8 cellular contexts compared by ENCODE assay signal in genomic region chr11:10298342-10298741, GRCh38. TPM values are rescaled to one million over a fixed set of nuclear protein-coding genes. Genes with fewer than 3 reads are reported as not detected.
DNase-seq lines count a peak whose midpoint lies in the region; ATAC-seq, FAIRE-seq and TF ChIP-seq lines count a peak whose summit lies in the region.

No MANE protein-coding gene starts in this region.

- H3K27ac ChIP-seq in K562 (ENCODE audit: extremely low read depth, low read depth, low read length), result no peak overlapping the region
- H3K27ac ChIP-seq in heart left ventricle, result no peak overlapping the region
- no peak overlapping the region for H3K27ac ChIP-seq in psoas muscle

- BruUV-seq in K562 (replicated peaks; lab: Mats Ljungman, UMichigan), result no TSS peak

- H3K27me3 Mint-ChIP-seq in stimulated activated memory B cell treated with anti-CD40 and anti-IgM and Interleukin-4, amounts not matched to agents 10 μg/mL and 1 μg/mL and 100 μg/mL, for 72 hours, result peaks cover 25% of the 10 kb centered on the region

- no peaks in the 10 kb centered on the region for H3K36me3 ChIP-seq in K562 (ENCODE audit: control insufficient read depth, insufficient read depth, low read length)
- no peaks in the 10 kb centered on the region for H3K36me3 ChIP-seq in heart left ventricle
- H3K36me3 ChIP-seq in psoas muscle (ENCODE audit: insufficient read depth in 1 of 2, low read depth in 1 of 2), result no peaks in the 10 kb centered on the region

- H3K4me1 ChIP-seq in K562 (replicated peaks in 1 of 2; ENCODE audit: control insufficient read depth in 2 of 2, insufficient read depth in 2 of 2, low read length in 2 of 2) (peaks cover 6 to 25% of the 10 kb centered on the region in 2 experiments; a peak in 4 of 5 replicates), heart left ventricle (peaks cover 0 to 24% (median 10%) of the 10 kb centered on the region in 12 donors), psoas muscle (peaks cover 3% of the 10 kb centered on the region)

- POLR2A ChIA-PET in K562 (lab: Yijun Ruan, JAX), result no interaction called here

- in situ Hi-C loops in K562 (cut with MboI), result loop anchor here (10.0 kb wide), 1 partner anchor 1934 kb away; no protein-coding TSS in a partner anchor

- intact Hi-C loops in K562 (cut with micrococcal nuclease), result no loop called here
- intact Hi-C loops in heart left ventricle (cut with DNase I), result loop anchor here in 1 of 10 donors (10.0 kb wide), 1 partner anchor 184 kb away; no protein-coding TSS in a partner anchor
- intact Hi-C loops in psoas muscle (cut with DNase I), result no loop called here

- H3K9me3 Mint-ChIP-seq in stimulated activated memory B cell treated with anti-CD40 and anti-IgM and Interleukin-4, amounts not matched to agents 10 μg/mL and 1 μg/mL and 100 μg/mL, for 72 hours, result no peaks in the 10 kb centered on the region

- H3K9me3 ChIP-seq in K562 (replicated peaks; ENCODE audit: control insufficient read depth, insufficient read depth, low read depth, low read length) (no peaks in the 10 kb centered on the region), heart left ventricle (no peaks in the 10 kb centered on the region), psoas muscle (no peaks in the 10 kb centered on the region)

- peak; percentile 71 for FAIRE-seq in K562 (lab: Jason Lieb, UNC)

- ATAC-seq in GM18861 (IDR thresholded peaks at IDR 0.05; ENCODE audit: unreplicated experiment), result peak; percentile 97
- ATAC-seq in HG02970 (IDR thresholded peaks at IDR 0.05; ENCODE audit: low FRiP score, unreplicated experiment), result peak; percentile 68
- ATAC-seq in K562, result no peak
- ATAC-seq in stimulated activated memory B cell treated with anti-CD40 and anti-IgM and Interleukin-4, amounts not matched to agents 10 μg/mL and 1 μg/mL and 100 μg/mL, for 72 hours, result peak; percentile 93
- ATAC-seq in heart left ventricle, result no peak
- no peak for ATAC-seq in psoas muscle

- DNase-seq in AG20443 (ENCODE audit: low spot score) (peak; percentile 47), NCI-H510A treated with DMSO at 0.1 percent for 48 hours (lab: John Stamatoyannopoulos, UW) (peak; percentile 68), K562 (ENCODE audit: extremely low read depth in 1 of 4, low spot score in 3 of 4) (peak in 1 of 4 experiments; percentile 11), heart left ventricle (no peak), psoas muscle (no peak)

- no peak overlapping the region for H3K9ac ChIP-seq in K562 (ENCODE audit: insufficient read depth in 1 of 2, low read depth in 2 of 2, low read length in 2 of 2)

- peaks cover 37% of the 10 kb centered on the region for H3K4me1 Mint-ChIP-seq in stimulated activated memory B cell treated with anti-CD40 and anti-IgM and Interleukin-4, amounts not matched to agents 10 μg/mL and 1 μg/mL and 100 μg/mL, for 72 hours

- H3K4me3 Mint-ChIP-seq in stimulated activated memory B cell treated with anti-CD40 and anti-IgM and Interleukin-4, amounts not matched to agents 10 μg/mL and 1 μg/mL and 100 μg/mL, for 72 hours, result no peak overlapping the region

- 0 out of 3 replicates have a peak, but pooled peaks cover 1% of the 10 kb centered on the region for H3K79me2 ChIP-seq in K562 (ENCODE audit: control insufficient read depth, insufficient read depth, low read length)

- CTCF ChIA-PET in K562 (lab: Yijun Ruan, JAX; ENCODE audit: low intra/inter-chr PET ratio), result no interaction called here

- no peak for TF ChIP-seq EP300 in K562 (IDR thresholded peaks at IDR 0.05; ENCODE audit: low read length)

- H3K27me3 ChIP-seq in K562 (ENCODE audit: control insufficient read depth in 2 of 2, insufficient read depth in 2 of 2, low read length in 2 of 2) (peaks cover 13 to 19% of the 10 kb centered on the region in 2 experiments), heart left ventricle (no peaks in the 10 kb centered on the region), psoas muscle (ENCODE audit: insufficient read depth in 3 of 3, low read length in 2 of 3) (no peaks in the 10 kb centered on the region)

- no peak overlapping the region for H3K27ac Mint-ChIP-seq in stimulated activated memory B cell treated with anti-CD40 and anti-IgM and Interleukin-4, amounts not matched to agents 10 μg/mL and 1 μg/mL and 100 μg/mL, for 72 hours

- no peak for TF ChIP-seq CTCF in K562 (IDR thresholded peaks at IDR 0.05 in 2 of 3, conservative IDR thresholded peaks at IDR 0.05 in 1 of 3; ENCODE audit: insufficient read depth in 2 of 3, low read depth in 1 of 3, low read length in 3 of 3)
- no peak for TF ChIP-seq CTCF in heart left ventricle (IDR thresholded peaks at IDR 0.05)
- no peak for TF ChIP-seq CTCF in psoas muscle (IDR thresholded peaks at IDR 0.05)

- no peaks in the 10 kb centered on the region for H3K36me3 Mint-ChIP-seq in stimulated activated memory B cell treated with anti-CD40 and anti-IgM and Interleukin-4, amounts not matched to agents 10 μg/mL and 1 μg/mL and 100 μg/mL, for 72 hours

- no peak overlapping the region for H2AFZ ChIP-seq in K562 (ENCODE audit: low read depth, low read length)

- H3K4me3 ChIP-seq in K562 (no peak overlapping the region), heart left ventricle (no peak overlapping the region), psoas muscle (no peak overlapping the region)

- TF ChIP-seq RAD21 in K562 (CRISPR knock-in tag; conservative IDR thresholded peaks at IDR 0.05 in 1 of 2, IDR thresholded peaks at IDR 0.05 in 1 of 2), result no peak

- WGBS in K562 (ENCODE audit: insufficient coverage, low coverage, missing lambda C conversion rate), result 43% methylated on average over 5 of the region's 5 CpGs
- 87 to 95% (median 88%) methylated on average over 5 of the region's 5 CpGs for WGBS in heart left ventricle, 4 donors
- WGBS in psoas muscle, 3 donors, result 82 to 95% (median 86%) methylated on average over 5 of the region's 5 CpGs

- TF ChIP-seq POLR2A in K562 (conservative IDR thresholded peaks at IDR 0.05) (no peak), heart left ventricle (IDR thresholded peaks at IDR 0.05) (no peak)

- H3K4me2 ChIP-seq in K562 (ENCODE audit: insufficient read depth, low read length), result no peak overlapping the region

- no peaks in the 10 kb centered on the region for H3K9me1 ChIP-seq in K562 (ENCODE audit: control insufficient read depth, insufficient read depth, low read length)

- H4K20me1 ChIP-seq in K562 (replicated peaks; ENCODE audit: control insufficient read depth, insufficient read depth, low read length), result 0 out of 2 replicates have a peak, but pooled peaks cover 1% of the 10 kb centered on the region

TF ChIP-seq in K562, 482 proteins besides CTCF, POLR2A, EP300 and RAD21 (continues in another document):
- TF ChIP-seq HEY1 (CRISPR knock-in tag; IDR thresholded peaks at IDR 0.05; ENCODE audit: borderline replicate concordance) (no peak), ZNF444 (CRISPR knock-in tag; IDR thresholded peaks at IDR 0.05) (no peak), NCOA1 (IDR thresholded peaks at IDR 0.05; ENCODE audit: low read depth) (no peak), SP1 (CRISPR knock-in tag; IDR thresholded peaks at IDR 0.05) (no peak)

RNA-seq across cellular contexts. Expression of gene SBF2, which starts 4.3 kb away (rescaled TPM):
- 16.7 and 43.2 TPM in 2 replicates for total RNA-seq in K562 (2011; cell fraction: chromatin; rRNA removed; ENCODE audit: low replicate concordance)
- total RNA-seq in K562 (2011; cell fraction: nucleolus; rRNA removed), result 6.5 and 8.8 TPM in 2 replicates
- 12.8 and 16.5 TPM in 2 replicates for total RNA-seq in K562 (2011; cell fraction: nucleoplasm; rRNA removed)
- total RNA-seq in K562 (2014; rRNA removed), result 3.8 and 7.0 TPM in 2 replicates
- total RNA-seq in K562 (2014; rRNA removed; fragmentation: Illumina TruSeq; extraction: Trizol), result 5.1 and 6.4 TPM in 2 replicates
- 5.4 and 5.9 TPM in 2 replicates for total RNA-seq in K562 (2015; rRNA removed; fragmentation: Illumina TruSeq; extraction: Trizol)
- total RNA-seq in K562 (2021), result 5.0 and 5.6 TPM in 2 replicates
- polyA plus RNA-seq in K562 (2011; rRNA removed), result 6.0 and 9.5 TPM in 2 replicates
- 3.4 and 3.8 TPM in 2 replicates for polyA plus RNA-seq in K562 (2011; cell fraction: cytosol; rRNA removed)
- polyA plus RNA-seq in K562 (2011; cell fraction: nucleus; rRNA removed), result 6.9 and 7.2 TPM in 2 replicates
- polyA plus RNA-seq in K562 (2012), result 2.8 and 3.2 TPM in 2 replicates
- 3.9 and 5.3 TPM in 2 replicates for polyA plus RNA-seq in K562 (2014; fragmentation: Illumina TruSeq; extraction: Trizol)
- polyA plus RNA-seq in K562 (2014; fragmentation: Nextera tagmentation; extraction: Ambion mirVana), result 1 to 10 TPM in 1 of 2 experiments, under 1 TPM in 1; 0.80 to 2.2 TPM
- polyA plus RNA-seq in K562 (2014; rRNA removed), result 2.7 and 3.4 TPM in 2 replicates
- polyA minus RNA-seq in K562 (2011; rRNA and poly(A)+ RNA removed), result 16.0 and 16.3 TPM in 2 replicates
- 5.3 and 8.2 TPM in 2 replicates for polyA minus RNA-seq in K562 (2011; cell fraction: cytosol; rRNA and poly(A)+ RNA removed)
- 10.0 and 14.9 TPM in 2 replicates for polyA minus RNA-seq in K562 (2011; cell fraction: nucleus; rRNA and poly(A)+ RNA removed)
- 10 to 100 TPM; 15.3 to 33.9 (median 21.5) TPM for total RNA-seq in heart left ventricle
- polyA plus RNA-seq in heart left ventricle, result 10 to 100 TPM; 10.4 to 12.5 TPM
- 10 to 100 TPM; 10.6 to 12.6 (median 12.2) TPM for total RNA-seq in psoas muscle
- 1 to 10 TPM; 3.3 to 6.8 (median 5.5) TPM for polyA plus RNA-seq in psoas muscle

RNA-seq across cellular contexts. Expression of gene ADM, which starts 6.5 kb away (rescaled TPM):
- total RNA-seq in K562 (2011; cell fraction: chromatin; rRNA removed; ENCODE audit: low replicate concordance), result 0.35 and 1.2 TPM in 2 replicates
- 0.39 and 1.7 TPM in 2 replicates for total RNA-seq in K562 (2011; cell fraction: nucleolus; rRNA removed)
- 0.46 and 1.0 TPM in 2 replicates for total RNA-seq in K562 (2011; cell fraction: nucleoplasm; rRNA removed)
- total RNA-seq in K562 (2014; rRNA removed) (not detected in 2 replicates), K562 (2014; rRNA removed; fragmentation: Illumina TruSeq; extraction: Trizol) (not detected in 2 replicates), K562 (2015; rRNA removed; fragmentation: Illumina TruSeq; extraction: Trizol) (not detected in 2 replicates), K562 (2021) (0.49 and 0.78 TPM in 2 replicates), heart left ventricle (10 to 100 TPM in 6 of 9 donors, 1 to 10 TPM in 3; 6.9 to 52.4 (median 16.8) TPM), psoas muscle (10 to 100 TPM; 11.8 to 73.3 (median 27.8) TPM)
- polyA plus RNA-seq in K562 (2011; rRNA removed) (0.32 and 0.47 TPM in 2 replicates), K562 (2014; fragmentation: Illumina TruSeq; extraction: Trizol) (not detected in 2 replicates), K562 (2014; fragmentation: Nextera tagmentation; extraction: Ambion mirVana) (not detected), K562 (2014; rRNA removed) (0.20 and 0.23 TPM in 2 replicates), heart left ventricle (100 to 1,000 TPM in 1 of 2 donors, 10 to 100 TPM in 1; 14.6 to 154 TPM), psoas muscle (10 to 100 TPM; 11.7 to 45.1 (median 23.1) TPM)
- polyA plus RNA-seq in K562 (2011; cell fraction: cytosol; rRNA removed), result 0.25 and 0.59 TPM in 2 replicates
- polyA plus RNA-seq in K562 (2011; cell fraction: nucleus; rRNA removed), result 0.63 and 1.0 TPM in 2 replicates
- 0.21 and 0.30 TPM in 2 replicates for polyA plus RNA-seq in K562 (2012)
- not detected in 2 replicates for polyA minus RNA-seq in K562 (2011; rRNA and poly(A)+ RNA removed)
- 0.67 and 0.73 TPM in 2 replicates for polyA minus RNA-seq in K562 (2011; cell fraction: cytosol; rRNA and poly(A)+ RNA removed)
- polyA minus RNA-seq in K562 (2011; cell fraction: nucleus; rRNA and poly(A)+ RNA removed), result 0.40 and 0.89 TPM in 2 replicates

Comparison
In these comparisons a context has a peak if more than half of its experiments do, and no peak if none do; other contexts are left out.
1. DNase-seq: peak in AG20443 (single experiment) and NCI-H510A treated with DMSO at 0.1 percent for 48 hours (single experiment); none in heart left ventricle (0 of 5) and psoas muscle (0 of 2).
2. ATAC-seq: peak in GM18861 (single experiment), HG02970 (single experiment) and stimulated activated memory B cell treated with anti-CD40 and anti-IgM and Interleukin-4, amounts not matched to agents 10 μg/mL and 1 μg/mL and 100 μg/mL, for 72 hours (single experiment); none in K562 (single experiment), heart left ventricle (0 of 4) and psoas muscle (0 of 4).